Comparison of ENCODE assay signal across 8 cellular contexts in the genomic region with DNA sequence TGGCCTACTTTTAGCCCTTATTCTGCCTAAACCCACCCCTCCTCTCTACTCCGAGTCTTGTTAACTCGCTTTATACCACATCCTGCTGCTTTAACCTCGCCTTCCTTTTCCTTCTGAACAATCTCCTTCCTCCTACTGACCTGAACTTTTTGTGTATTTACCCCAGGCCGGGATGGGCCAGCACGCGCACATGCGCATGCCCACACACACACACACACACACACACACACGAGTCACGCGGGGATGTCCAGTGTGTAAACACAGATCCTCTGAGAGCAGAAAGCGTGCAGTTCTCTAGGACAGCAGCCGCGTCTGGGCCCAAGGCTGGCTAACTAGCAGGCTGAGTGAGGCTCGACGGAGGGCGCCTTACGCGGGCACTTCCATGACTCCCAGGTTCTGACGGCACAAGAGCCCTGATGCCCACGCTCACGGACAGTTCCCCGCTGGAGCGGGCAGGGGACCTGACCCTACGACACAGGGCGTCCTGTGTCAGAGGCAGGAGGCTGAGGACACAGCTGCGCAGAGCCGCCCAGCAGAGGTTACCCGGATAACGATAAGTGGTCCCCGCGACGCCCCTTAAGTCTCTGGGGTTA. TPM values are rescaled to one million over a fixed set of nuclear protein-coding genes. Genes with fewer than 3 reads are reported as not detected.
DNase-seq lines count a peak whose midpoint lies in the region; ATAC-seq lines count a peak whose summit lies in the region.

No MANE protein-coding gene starts in this region.

- no peak overlapping the region for H4K8ac ChIP-seq in mesendoderm (ENCODE audit: low read depth, low read length)

- H3K4me1 ChIP-seq in HUES64 (ENCODE audit: insufficient read depth, low read length) (no peaks in the 10 kb centered on the region), mesendoderm (ENCODE audit: control insufficient read depth, low read depth, low read length) (no peaks in the 10 kb centered on the region)

- H3K18ac ChIP-seq in mesendoderm (ENCODE audit: low read length), result no peak overlapping the region

- no peak overlapping the region for H4K5ac ChIP-seq in mesendoderm (ENCODE audit: low read length)

- H3K9ac ChIP-seq in HUES64 (ENCODE audit: low read depth, low read length) (peak overlapping the region; percentile 31; the same call in 1 of the 2 replicates), mesendoderm (ENCODE audit: low read length) (no peak overlapping the region)

- peaks cover 2% of the 10 kb centered on the region; the same call in 1 of the 2 replicates for H3K9me3 ChIP-seq in HUES64 (ENCODE audit: insufficient read depth, low read depth, low read length)

- H3K27me3 ChIP-seq in HUES64 (ENCODE audit: insufficient read depth, low read length) (peaks cover 22% of the 10 kb centered on the region), mesendoderm (ENCODE audit: insufficient read depth, low read length, poor library complexity) (no peaks in the 10 kb centered on the region)

- no peaks in the 10 kb centered on the region for H3K79me1 ChIP-seq in mesendoderm (ENCODE audit: low read length)

- no peak overlapping the region for H2BK5ac ChIP-seq in mesendoderm (ENCODE audit: low read length)

- H3K79me2 ChIP-seq in mesendoderm (ENCODE audit: control insufficient read depth, insufficient read depth, low read length), result no peaks in the 10 kb centered on the region

- H3K4me3 ChIP-seq in HUES64 (ENCODE audit: low read length) (peak overlapping the region; percentile 68), mesendoderm (ENCODE audit: low read length) (no peak overlapping the region)

- no peaks in the 10 kb centered on the region for H3K36me3 ChIP-seq in HUES64 (ENCODE audit: insufficient read depth, low read length)
- no peaks in the 10 kb centered on the region for H3K36me3 ChIP-seq in mesendoderm (ENCODE audit: control insufficient read depth, insufficient read depth, low read length)

- no peak overlapping the region for H2BK15ac ChIP-seq in mesendoderm (replicated peaks; ENCODE audit: low read depth)

- WGBS in HUES64, result 86% methylated on average over 32 of the region's 32 CpGs
- WGBS in mesendoderm (ENCODE audit: extremely low coverage, insufficient coverage, low lambda C conversion rate), result no CpG with 5 or more reads among the region's 32 CpGs

- peak overlapping the region; percentile 77 for H3K4me2 ChIP-seq in mesendoderm (ENCODE audit: low read length)

- H3K4ac ChIP-seq in mesendoderm (ENCODE audit: low read depth, low read length), result no peak overlapping the region

- H3K27ac ChIP-seq in HUES64 (ENCODE audit: low read depth, low read length) (no peak overlapping the region), mesendoderm (ENCODE audit: low read depth, low read length) (no peak overlapping the region)

- no peak overlapping the region for H2BK120ac ChIP-seq in mesendoderm (ENCODE audit: low read depth, low read length)

- no peak overlapping the region for H2AK5ac ChIP-seq in mesendoderm (ENCODE audit: low read length)

- peak; percentile 37 for DNase-seq in activated naive CD4-positive, alpha-beta T cell treated with anti-CD3 and anti-CD28 coated beads, Interleukin-2, amount 50 U/mL, for 16 hours
- DNase-seq in mesendoderm (no peak), NCI-H2171 (lab: John Stamatoyannopoulos, UW) (no peak), nucleus accumbens (lab: John Stamatoyannopoulos, UW) (no peak), NCI-H2029 treated with DMSO at 0.1 percent for 48 hours (lab: John Stamatoyannopoulos, UW) (no peak)

- no peak overlapping the region for H3K23ac ChIP-seq in mesendoderm (ENCODE audit: low read length)

- H3K56ac ChIP-seq in mesendoderm (ENCODE audit: low read length), result peak overlapping the region; percentile 34

- ATAC-seq in GM19463 (IDR thresholded peaks at IDR 0.05; ENCODE audit: unreplicated experiment) (peak; percentile 23), GM21367 (IDR thresholded peaks at IDR 0.05; ENCODE audit: unreplicated experiment) (no peak)

RNA-seq across cellular contexts. Expression of a gene that starts 0.6 kb away (rescaled TPM):
- 1.6 TPM for polyA plus RNA-seq in HUES64 (2013, experiment 1 of 2)
- polyA plus RNA-seq in HUES64 (2013, experiment 2 of 2), result 3.4 TPM
- 2.2 TPM for polyA plus RNA-seq in mesendoderm (2013, experiment 1 of 2)
- polyA plus RNA-seq in mesendoderm (2013, experiment 2 of 2), result 1.7 TPM

RNA-seq across cellular contexts. Expression of a gene that starts 56.4 kb away (rescaled TPM):
- 2.7 TPM for polyA plus RNA-seq in HUES64 (2013, experiment 1 of 2)
- 3.2 TPM for polyA plus RNA-seq in HUES64 (2013, experiment 2 of 2)
- polyA plus RNA-seq in mesendoderm (2013, experiment 1 of 2), result 7.6 TPM
- polyA plus RNA-seq in mesendoderm (2013, experiment 2 of 2), result 7.0 TPM
